11 cellular contexts compared by ENCODE assay signal in the genomic region with DNA sequence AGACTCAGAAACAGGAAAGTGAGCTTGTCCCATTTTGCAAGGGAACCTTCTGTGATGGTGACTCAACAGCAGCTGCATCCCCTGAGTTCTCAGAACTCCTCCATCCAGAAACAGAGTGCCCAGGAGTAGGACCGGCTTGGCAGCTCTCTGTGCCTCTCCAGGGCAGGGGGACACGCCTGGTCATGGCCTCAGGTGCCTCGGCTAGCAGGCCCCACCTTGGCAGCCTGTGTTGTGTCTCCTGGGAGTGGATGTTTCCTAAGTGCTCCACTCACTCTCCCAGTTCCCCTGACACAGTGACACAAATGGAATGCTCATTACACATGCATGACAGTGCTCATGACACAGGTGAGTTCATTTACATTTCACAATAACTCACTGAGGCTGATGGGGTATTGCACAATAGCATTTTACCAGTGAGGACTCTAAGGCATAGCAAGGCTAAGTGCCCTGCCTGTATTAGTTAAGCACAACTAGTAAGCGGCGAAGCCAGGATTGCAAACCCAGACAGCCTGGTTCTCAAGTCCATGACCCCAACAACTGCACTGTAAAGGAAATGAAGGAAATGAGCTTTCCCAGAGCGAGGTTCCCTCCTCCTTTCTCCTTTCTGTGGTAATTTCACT. TPM values are rescaled to one million over a fixed set of nuclear protein-coding genes. Genes with fewer than 3 reads are reported as not detected.
DNase-seq lines count a peak whose midpoint lies in the region; ATAC-seq and TF ChIP-seq lines count a peak whose summit lies in the region.
"Had no signal": no experiment of that assay in that cellular context is flagged by ENCODE, and none has a peak within 500 bp of the region (broad histone marks: within the 10 kb centered on the region; RNA-seq: fewer than 3 reads in every experiment).

No MANE protein-coding gene starts in this region.

- no peak for ATAC-seq in WTC11
- ATAC-seq in GM19328 (IDR thresholded peaks at IDR 0.05; ENCODE audit: unreplicated experiment), result no peak

- no peak overlapping the region for H3K27ac Mint-ChIP-seq in WTC11
- peak overlapping the region; percentile 91 for H3K27ac Mint-ChIP-seq in type B pancreatic cell

- H3K27me3 Mint-ChIP-seq in WTC11 (ENCODE audit: low read depth) (no peaks in the 10 kb centered on the region), type B pancreatic cell (no peaks in the 10 kb centered on the region)

- no peak overlapping the region for H3K4me3 Mint-ChIP-seq in WTC11
- peak overlapping the region; percentile 39 for H3K4me3 Mint-ChIP-seq in type B pancreatic cell

- peak; percentile 32 for DNase-seq in NCI-H82 (lab: John Stamatoyannopoulos, UW)
- no peak for DNase-seq in NCI-H82 treated with DMSO at 0.1 percent for 48 hours (lab: John Stamatoyannopoulos, UW; ENCODE audit: unreplicated experiment)
- DNase-seq in WTC11 (ENCODE audit: low spot score), result no peak
- DNase-seq in kidney tubule cell (ENCODE audit: low spot score), result peak; percentile 92
- DNase-seq in type B pancreatic cell (ENCODE audit: extremely low spot score, unreplicated experiment), result no peak
- no peak for DNase-seq in NCI-H1105 treated with DMSO at 0.1 percent for 48 hours (lab: John Stamatoyannopoulos, UW)
- no peak for DNase-seq in HCEC 1CT
- DNase-seq: activated CD8-positive, alpha-beta memory T cell treated with anti-CD3 and anti-CD28 coated beads, Interleukin-2, amount 50 U/mL, for 48 hours; GF-D8; right cardiac atrium had no signal

- H3K9me3 Mint-ChIP-seq in WTC11 (peaks cover 16% of the 10 kb centered on the region), type B pancreatic cell (peaks cover 17% of the 10 kb centered on the region)

- H3K36me3 Mint-ChIP-seq in WTC11 (peaks cover 9% of the 10 kb centered on the region), type B pancreatic cell (no peaks in the 10 kb centered on the region)

- H3K4me1 Mint-ChIP-seq in WTC11, result peaks cover 59% of the 10 kb centered on the region
- H3K4me1 Mint-ChIP-seq in type B pancreatic cell (ENCODE audit: unreplicated experiment), result peaks cover 21% of the 10 kb centered on the region

- no peak for TF ChIP-seq CTCF in WTC11 (IDR thresholded peaks at IDR 0.05)
- no peak for TF ChIP-seq CTCF in type B pancreatic cell (conservative IDR thresholded peaks at IDR 0.05)

- POLR2A ChIA-PET in WTC11 (lab: Charles Lee), result no interaction called here

- CTCF ChIA-PET in WTC11 (lab: Charles Lee), result interaction anchor here (1.0 to 2.0 kb wide), 2 partner anchors 11 to 45 kb away, joined by 5 to 10 read pairs; no protein-coding TSS in a partner anchor

TF ChIP-seq in WTC11, 78 proteins besides CTCF, POLR2A, EP300 and RAD21:
- no peak for TF ChIP-seq SMAD4 (CRISPR knock-in tag; IDR thresholded peaks at IDR 0.05)
- TF ChIP-seq, protein P1, sequence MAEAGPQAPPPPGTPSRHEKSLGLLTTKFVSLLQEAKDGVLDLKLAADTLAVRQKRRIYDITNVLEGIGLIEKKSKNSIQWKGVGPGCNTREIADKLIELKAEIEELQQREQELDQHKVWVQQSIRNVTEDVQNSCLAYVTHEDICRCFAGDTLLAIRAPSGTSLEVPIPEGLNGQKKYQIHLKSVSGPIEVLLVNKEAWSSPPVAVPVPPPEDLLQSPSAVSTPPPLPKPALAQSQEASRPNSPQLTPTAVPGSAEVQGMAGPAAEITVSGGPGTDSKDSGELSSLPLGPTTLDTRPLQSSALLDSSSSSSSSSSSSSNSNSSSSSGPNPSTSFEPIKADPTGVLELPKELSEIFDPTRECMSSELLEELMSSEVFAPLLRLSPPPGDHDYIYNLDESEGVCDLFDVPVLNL (CRISPR knock-in tag; IDR thresholded peaks at IDR 0.05; ENCODE audit: borderline replicate concordance, low read depth), result no peak
- TF ChIP-seq, protein P2, sequence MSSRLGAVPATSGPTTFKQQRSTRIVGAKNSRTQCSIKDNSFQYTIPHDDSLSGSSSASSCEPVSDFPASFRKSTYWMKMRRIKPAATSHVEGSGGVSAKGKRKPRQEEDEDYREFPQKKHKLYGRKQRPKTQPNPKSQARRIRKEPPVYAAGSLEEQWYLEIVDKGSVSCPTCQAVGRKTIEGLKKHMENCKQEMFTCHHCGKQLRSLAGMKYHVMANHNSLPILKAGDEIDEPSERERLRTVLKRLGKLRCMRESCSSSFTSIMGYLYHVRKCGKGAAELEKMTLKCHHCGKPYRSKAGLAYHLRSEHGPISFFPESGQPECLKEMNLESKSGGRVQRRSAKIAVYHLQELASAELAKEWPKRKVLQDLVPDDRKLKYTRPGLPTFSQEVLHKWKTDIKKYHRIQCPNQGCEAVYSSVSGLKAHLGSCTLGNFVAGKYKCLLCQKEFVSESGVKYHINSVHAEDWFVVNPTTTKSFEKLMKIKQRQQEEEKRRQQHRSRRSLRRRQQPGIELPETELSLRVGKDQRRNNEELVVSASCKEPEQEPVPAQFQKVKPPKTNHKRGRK (CRISPR knock-in tag; IDR thresholded peaks at IDR 0.05; ENCODE audit: borderline replicate concordance), result 0 out of 2 replicates have a peak, but pooled peaks have one; percentile 82
- TF ChIP-seq, protein P3, sequence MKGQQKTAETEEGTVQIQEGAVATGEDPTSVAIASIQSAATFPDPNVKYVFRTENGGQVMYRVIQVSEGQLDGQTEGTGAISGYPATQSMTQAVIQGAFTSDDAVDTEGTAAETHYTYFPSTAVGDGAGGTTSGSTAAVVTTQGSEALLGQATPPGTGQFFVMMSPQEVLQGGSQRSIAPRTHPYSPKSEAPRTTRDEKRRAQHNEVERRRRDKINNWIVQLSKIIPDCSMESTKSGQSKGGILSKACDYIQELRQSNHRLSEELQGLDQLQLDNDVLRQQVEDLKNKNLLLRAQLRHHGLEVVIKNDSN (CRISPR knock-in tag; IDR thresholded peaks at IDR 0.05), result no peak
- no peak for TF ChIP-seq KAT7 (CRISPR knock-in tag; IDR thresholded peaks at IDR 0.05; ENCODE audit: borderline replicate concordance)
- TF ChIP-seq, protein P4, sequence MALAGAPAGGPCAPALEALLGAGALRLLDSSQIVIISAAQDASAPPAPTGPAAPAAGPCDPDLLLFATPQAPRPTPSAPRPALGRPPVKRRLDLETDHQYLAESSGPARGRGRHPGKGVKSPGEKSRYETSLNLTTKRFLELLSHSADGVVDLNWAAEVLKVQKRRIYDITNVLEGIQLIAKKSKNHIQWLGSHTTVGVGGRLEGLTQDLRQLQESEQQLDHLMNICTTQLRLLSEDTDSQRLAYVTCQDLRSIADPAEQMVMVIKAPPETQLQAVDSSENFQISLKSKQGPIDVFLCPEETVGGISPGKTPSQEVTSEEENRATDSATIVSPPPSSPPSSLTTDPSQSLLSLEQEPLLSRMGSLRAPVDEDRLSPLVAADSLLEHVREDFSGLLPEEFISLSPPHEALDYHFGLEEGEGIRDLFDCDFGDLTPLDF (CRISPR knock-in tag; IDR thresholded peaks at IDR 0.05), result no peak

RNA-seq across cellular contexts. Expression of a gene that starts 47.4 kb away (rescaled TPM):
- total RNA-seq in WTC11 (2021) (338 to 373 TPM (median 350 TPM) in 3 replicates), type B pancreatic cell (ENCODE audit: low replicate concordance) (347 and 430 TPM in 2 replicates)

Comparison
In these comparisons a context has a peak if more than half of its experiments do, and no peak if none do; other contexts are left out.
1. DNase-seq: peak in NCI-H82 (single experiment) and kidney tubule cell (single experiment); none in NCI-H82 treated with DMSO at 0.1 percent for 48 hours (single experiment), WTC11 (single experiment), type B pancreatic cell (single experiment), NCI-H1105 treated with DMSO at 0.1 percent for 48 hours (single experiment) and HCEC 1CT (single experiment).